In the genomic region with DNA sequence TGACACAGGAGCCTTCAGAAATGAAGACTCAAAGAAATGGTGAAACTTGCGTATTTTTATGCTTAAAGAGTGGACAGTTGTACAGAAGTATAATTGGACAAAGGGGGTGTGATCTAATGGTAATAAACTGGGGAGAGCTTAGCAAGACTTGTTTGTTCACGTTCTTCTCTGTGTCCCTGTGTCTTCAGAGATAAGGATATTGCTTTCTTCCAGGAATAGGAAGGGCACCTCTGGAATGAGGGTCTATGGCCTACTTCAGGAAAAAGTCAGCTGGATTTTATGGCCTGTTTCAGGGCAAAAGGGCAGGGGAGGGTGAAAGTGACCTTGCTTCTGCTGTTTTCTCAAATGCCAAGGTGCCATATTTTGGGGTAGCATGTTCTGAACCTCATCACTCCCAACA, we compare ENCODE assay signal across 1 cellular context.
TF ChIP-seq lines count a peak whose summit lies in the region.

No MANE protein-coding gene starts in this region.

TF ChIP-seq in K562, 482 proteins besides CTCF, POLR2A, EP300 and RAD21 (continued from another document):
- no peak for TF ChIP-seq MXD1 (CRISPR knock-in tag; IDR thresholded peaks at IDR 0.05; ENCODE audit: borderline replicate concordance, poor library complexity, severe bottlenecking)
- TF ChIP-seq CBFA2T3 (IDR thresholded peaks at IDR 0.05), result peak; percentile 73
- no peak for TF ChIP-seq NR2F6 (CRISPR knock-in tag; IDR thresholded peaks at IDR 0.05)
- TF ChIP-seq SRSF7 (optimal IDR thresholded peaks at IDR 0.05; ENCODE audit: low read depth, low read length), result no peak
- TF ChIP-seq NR4A1 (CRISPR knock-in tag; IDR thresholded peaks at IDR 0.05), result no peak
- peak; percentile 84 for TF ChIP-seq NR4A1 (tag; IDR thresholded peaks at IDR 0.05)
- peak; percentile 62 for TF ChIP-seq STAT5A (IDR thresholded peaks at IDR 0.05; ENCODE audit: borderline replicate concordance, low read length)
- TF ChIP-seq BRD9 (IDR thresholded peaks at IDR 0.05; ENCODE audit: low read depth, partially characterized antibody), result no peak
- peak; percentile 49; the same call in 1 of the 2 replicates for TF ChIP-seq TEAD4 (IDR thresholded peaks at IDR 0.05; ENCODE audit: low read length)
- TF ChIP-seq TEAD4 (CRISPR knock-in tag; IDR thresholded peaks at IDR 0.05; ENCODE audit: borderline replicate concordance), result no peak
- TF ChIP-seq DACH1 (IDR thresholded peaks at IDR 0.05; ENCODE audit: partially characterized antibody), result no peak
- TF ChIP-seq MEF2D (tag; conservative IDR thresholded peaks at IDR 0.05; ENCODE audit: low read depth), result 0 out of 2 replicates have a peak, but pooled peaks have one; percentile 32
- peak; percentile 89 for TF ChIP-seq DMBX1 (CRISPR knock-in tag; IDR thresholded peaks at IDR 0.05; ENCODE audit: borderline replicate concordance)
- 0 out of 4 replicates have a peak, but pooled peaks of 1 of the 2 experiments have one; percentile 30 for TF ChIP-seq MAZ (CRISPR knock-in tag; conservative IDR thresholded peaks at IDR 0.05 in 1 of 2, IDR thresholded peaks at IDR 0.05 in 1 of 2)
- 0 out of 2 replicates have a peak, but pooled peaks have one; percentile 44 for TF ChIP-seq ZBTB17 (CRISPR knock-in tag; IDR thresholded peaks at IDR 0.05)
- TF ChIP-seq KLF16 (IDR thresholded peaks at IDR 0.05), result 0 out of 2 replicates have a peak, but pooled peaks have one; percentile 8
- 0 out of 4 replicates have a peak, but pooled peaks of 1 of the 2 experiments have one; percentile 36 for TF ChIP-seq TRIM24 (IDR thresholded peaks at IDR 0.05)
- no peak for TF ChIP-seq YBX1 (IDR thresholded peaks at IDR 0.05)
- peak; percentile 67 for TF ChIP-seq TAL1 (IDR thresholded peaks at IDR 0.05)
- TF ChIP-seq MTA3 (IDR thresholded peaks at IDR 0.05; ENCODE audit: borderline replicate concordance), result peak; percentile 45
- no peak for TF ChIP-seq ADNP (tag; IDR thresholded peaks at IDR 0.05)
- TF ChIP-seq ZNF212 (CRISPR knock-in tag; IDR thresholded peaks at IDR 0.05), result 0 out of 2 replicates have a peak, but pooled peaks have one; percentile 14
- TF ChIP-seq FOXA3 (CRISPR knock-in tag; conservative IDR thresholded peaks at IDR 0.05 in 1 of 2, IDR thresholded peaks at IDR 0.05 in 1 of 2), result peak in 1 of 2 experiments; percentile 91; a peak in 2 of 4 replicates
- peak; percentile 45; the same call in 1 of the 2 replicates for TF ChIP-seq SMAD4 (CRISPR knock-in tag; conservative IDR thresholded peaks at IDR 0.05)
- no peak for TF ChIP-seq BRD4 (IDR thresholded peaks at IDR 0.05)
- no peak for TF ChIP-seq SIX5 (IDR thresholded peaks at IDR 0.05; ENCODE audit: borderline replicate concordance in 1 of 2, insufficient read depth in 1 of 2, low read depth in 1 of 2, low read length in 2 of 2)
- no peak for TF ChIP-seq HOMEZ (CRISPR knock-in tag; IDR thresholded peaks at IDR 0.05)
- no peak for TF ChIP-seq MBD1 (CRISPR knock-in tag; IDR thresholded peaks at IDR 0.05)
- TF ChIP-seq TCF3 (CRISPR knock-in tag; IDR thresholded peaks at IDR 0.05), result peak; percentile 85
- TF ChIP-seq BCL6 (CRISPR knock-in tag; IDR thresholded peaks at IDR 0.05), result no peak
- TF ChIP-seq ZNF175 (CRISPR knock-in tag; IDR thresholded peaks at IDR 0.05; ENCODE audit: low read depth), result peak; percentile 39; the same call in 1 of the 2 replicates
- TF ChIP-seq E2F3 (CRISPR knock-in tag; IDR thresholded peaks at IDR 0.05), result no peak
